1 cellular context compared by ENCODE assay signal in genomic region chr16:23521037-23521743, GRCh38.
TF ChIP-seq lines count a peak whose summit lies in the region.

No MANE protein-coding gene starts in this region.

TF ChIP-seq in HepG2, 621 proteins besides CTCF, POLR2A, EP300 and RAD21:
- TF ChIP-seq CEBPB (IDR thresholded peaks at IDR 0.05; ENCODE audit: borderline replicate concordance, low read depth, low read length) (peak; percentile 56; the same call in 1 of the 2 replicates), TAF15 (IDR thresholded peaks at IDR 0.05; ENCODE audit: low read depth, low read length, poor library complexity, severe bottlenecking) (no peak)
TF ChIP-seq in HepG2: peak in this region for 1.
